In genomic region chrX:153725039-153725831, GRCh38 we compare ENCODE assay signal across 8 cellular contexts.
DNase-seq lines count a peak whose midpoint lies in the region; ATAC-seq and TF ChIP-seq lines count a peak whose summit lies in the region.

No MANE protein-coding gene starts in this region.

- peak; percentile 2 for ATAC-seq in GM19043 (IDR thresholded peaks at IDR 0.05; ENCODE audit: low read depth, unreplicated experiment)

- peak overlapping the region; percentile 59 for H3K9ac ChIP-seq in SK-N-MC (ENCODE audit: insufficient read length)

- H3K27ac ChIP-seq in SK-N-MC (peak overlapping the region; percentile 42; the same call in 1 of the 2 replicates), skin epidermis (peak overlapping the region; percentile 39 to 94 (median 87))

- TF ChIP-seq CTCF in AG10803 (conservative IDR thresholded peaks at IDR 0.05; ENCODE audit: low read length): no peak
- TF ChIP-seq CTCF in fibroblast of mammary gland (conservative IDR thresholded peaks at IDR 0.05; ENCODE audit: control insufficient read depth, insufficient read depth, low read depth, low read length): no peak

- H3K9me3 ChIP-seq in SK-N-MC (ENCODE audit: low read depth, low read length): no peaks in the 10 kb centered on the region

- peak overlapping the region; percentile 57 for H3K4me3 ChIP-seq in AG10803 (ENCODE audit: low read length)
- peak overlapping the region; percentile 81 for H3K4me3 ChIP-seq in SK-N-MC
- peak overlapping the region; percentile 25 for H3K4me3 ChIP-seq in fibroblast of mammary gland (ENCODE audit: control insufficient read depth, low read depth, low read length)
- peak overlapping the region; percentile 52 to 76 (median 68) for H3K4me3 ChIP-seq in skin epidermis

- H3K36me3 ChIP-seq in SK-N-MC (ENCODE audit: insufficient read depth, low read length): peaks cover 18% of the 10 kb centered on the region

- no peak for DNase-seq in AG10803 (ENCODE audit: low read depth)
- DNase-seq in SK-N-MC (ENCODE audit: low read depth, low spot score): no peak
- no peak for DNase-seq in fibroblast of mammary gland (ENCODE audit: low read depth)
- DNase-seq in hypothalamus (lab: John Stamatoyannopoulos, UW): no peak
- DNase-seq in DMS79 (lab: John Stamatoyannopoulos, UW): no peak
- DNase-seq in activated CD8-positive, alpha-beta memory T cell treated with anti-CD3 and anti-CD28 coated beads, Interleukin-2, amount 50 U/mL, for 4 hours: no peak

Comparison
In these comparisons a context has a peak if more than half of its experiments do, and no peak if none do; other contexts are left out.
1. H3K4me3 ChIP-seq: peak in every context shown above with its lines; median percentile 81 in SK-N-MC; 68 in skin epidermis; 57 in AG10803; 25 in fibroblast of mammary gland.